Comparison of ENCODE assay signal across 1 cellular context in the genomic region with DNA sequence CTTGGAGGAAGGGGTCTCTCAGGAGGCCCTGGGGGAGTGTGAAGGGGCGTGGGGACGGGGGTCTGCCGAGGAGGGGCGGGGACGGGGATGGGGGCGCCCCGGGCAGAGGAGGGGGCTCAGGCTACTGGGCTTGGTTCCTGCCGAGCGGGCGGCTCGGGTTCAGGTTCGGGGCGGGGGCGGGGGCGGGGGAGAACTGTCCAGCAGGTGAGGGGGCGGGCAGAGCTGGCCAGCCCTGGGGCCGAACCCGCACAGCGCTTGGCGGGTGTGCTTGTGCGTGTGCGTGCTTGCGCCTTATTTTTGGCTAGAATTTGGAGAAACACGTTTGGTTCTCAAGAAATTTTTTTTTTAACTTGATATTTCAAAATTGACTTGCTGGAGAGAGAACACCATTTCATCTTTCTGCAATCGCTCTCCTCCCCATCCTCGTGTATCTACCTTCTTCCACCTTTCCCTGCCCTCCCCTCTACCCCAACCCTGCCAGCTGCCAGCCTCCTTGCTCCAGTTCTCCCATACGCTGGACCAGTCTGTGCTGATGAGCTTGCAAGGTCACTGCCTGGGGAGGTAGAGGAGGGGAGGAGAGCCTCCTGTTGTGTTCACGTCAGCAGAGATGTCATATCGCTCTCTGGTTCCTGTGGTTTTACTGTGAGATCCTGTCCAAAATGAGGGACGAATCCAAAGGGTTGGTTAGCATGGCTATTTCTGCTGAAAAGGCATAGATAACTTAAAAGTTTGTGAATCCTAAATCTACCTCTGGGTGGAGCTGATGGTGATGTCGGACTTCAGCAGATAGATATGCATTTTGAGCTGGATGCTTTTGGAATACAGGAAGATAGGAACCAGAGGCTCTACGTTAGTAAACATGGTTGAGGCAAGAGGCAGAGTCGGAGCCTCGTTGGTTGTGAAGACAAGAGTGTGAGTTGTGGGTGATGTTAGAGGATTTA.
TF ChIP-seq lines count a peak whose summit lies in the region.

No MANE protein-coding gene starts in this region.

TF ChIP-seq in HEK293, 187 proteins besides CTCF, POLR2A, EP300 and RAD21 (continued from another document):
- TF ChIP-seq ZNF677 (tag by site-specific recombination; IDR thresholded peaks at IDR 0.05) (no peak), ZNF19 (tag by site-specific recombination; IDR thresholded peaks at IDR 0.05; ENCODE audit: low read depth) (no peak), ZFP41 (tag by site-specific recombination; IDR thresholded peaks at IDR 0.05; ENCODE audit: borderline replicate concordance) (no peak), ZNF184 (tag by site-specific recombination; IDR thresholded peaks at IDR 0.05) (no peak), YY2 (tag by site-specific recombination; IDR thresholded peaks at IDR 0.05) (no peak), ZNF426 (tag by site-specific recombination; IDR thresholded peaks at IDR 0.05) (no peak), ZNF221 (tag by site-specific recombination; IDR thresholded peaks at IDR 0.05; ENCODE audit: borderline replicate concordance) (no peak), KLF9 (tag by site-specific recombination; IDR thresholded peaks at IDR 0.05; ENCODE audit: low read depth) (no peak), SALL2 (tag by site-specific recombination; IDR thresholded peaks at IDR 0.05; ENCODE audit: borderline replicate concordance) (no peak), ZNF560 (tag by site-specific recombination; IDR thresholded peaks at IDR 0.05; ENCODE audit: borderline replicate concordance) (no peak), BCL11A (tag by site-specific recombination; IDR thresholded peaks at IDR 0.05; ENCODE audit: low read depth) (no peak), ZNF18 (tag by site-specific recombination; IDR thresholded peaks at IDR 0.05) (no peak), ZNF791 (tag by site-specific recombination; IDR thresholded peaks at IDR 0.05) (no peak), ZNF133 (tag by site-specific recombination; IDR thresholded peaks at IDR 0.05) (no peak), SP3 (tag by site-specific recombination; IDR thresholded peaks at IDR 0.05) (no peak)
- TF ChIP-seq, protein P1, sequence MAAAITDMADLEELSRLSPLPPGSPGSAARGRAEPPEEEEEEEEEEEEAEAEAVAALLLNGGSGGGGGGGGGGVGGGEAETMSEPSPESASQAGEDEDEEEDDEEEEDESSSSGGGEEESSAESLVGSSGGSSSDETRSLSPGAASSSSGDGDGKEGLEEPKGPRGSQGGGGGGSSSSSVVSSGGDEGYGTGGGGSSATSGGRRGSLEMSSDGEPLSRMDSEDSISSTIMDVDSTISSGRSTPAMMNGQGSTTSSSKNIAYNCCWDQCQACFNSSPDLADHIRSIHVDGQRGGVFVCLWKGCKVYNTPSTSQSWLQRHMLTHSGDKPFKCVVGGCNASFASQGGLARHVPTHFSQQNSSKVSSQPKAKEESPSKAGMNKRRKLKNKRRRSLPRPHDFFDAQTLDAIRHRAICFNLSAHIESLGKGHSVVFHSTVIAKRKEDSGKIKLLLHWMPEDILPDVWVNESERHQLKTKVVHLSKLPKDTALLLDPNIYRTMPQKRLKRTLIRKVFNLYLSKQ (tag by site-specific recombination; IDR thresholded peaks at IDR 0.05; ENCODE audit: borderline replicate concordance) = no peak
- TF ChIP-seq, protein P2, sequence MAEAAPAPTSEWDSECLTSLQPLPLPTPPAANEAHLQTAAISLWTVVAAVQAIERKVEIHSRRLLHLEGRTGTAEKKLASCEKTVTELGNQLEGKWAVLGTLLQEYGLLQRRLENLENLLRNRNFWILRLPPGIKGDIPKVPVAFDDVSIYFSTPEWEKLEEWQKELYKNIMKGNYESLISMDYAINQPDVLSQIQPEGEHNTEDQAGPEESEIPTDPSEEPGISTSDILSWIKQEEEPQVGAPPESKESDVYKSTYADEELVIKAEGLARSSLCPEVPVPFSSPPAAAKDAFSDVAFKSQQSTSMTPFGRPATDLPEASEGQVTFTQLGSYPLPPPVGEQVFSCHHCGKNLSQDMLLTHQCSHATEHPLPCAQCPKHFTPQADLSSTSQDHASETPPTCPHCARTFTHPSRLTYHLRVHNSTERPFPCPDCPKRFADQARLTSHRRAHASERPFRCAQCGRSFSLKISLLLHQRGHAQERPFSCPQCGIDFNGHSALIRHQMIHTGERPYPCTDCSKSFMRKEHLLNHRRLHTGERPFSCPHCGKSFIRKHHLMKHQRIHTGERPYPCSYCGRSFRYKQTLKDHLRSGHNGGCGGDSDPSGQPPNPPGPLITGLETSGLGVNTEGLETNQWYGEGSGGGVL (tag by site-specific recombination; IDR thresholded peaks at IDR 0.05) = peak; percentile 39
